8 cellular contexts compared by ENCODE assay signal in the genomic region with DNA sequence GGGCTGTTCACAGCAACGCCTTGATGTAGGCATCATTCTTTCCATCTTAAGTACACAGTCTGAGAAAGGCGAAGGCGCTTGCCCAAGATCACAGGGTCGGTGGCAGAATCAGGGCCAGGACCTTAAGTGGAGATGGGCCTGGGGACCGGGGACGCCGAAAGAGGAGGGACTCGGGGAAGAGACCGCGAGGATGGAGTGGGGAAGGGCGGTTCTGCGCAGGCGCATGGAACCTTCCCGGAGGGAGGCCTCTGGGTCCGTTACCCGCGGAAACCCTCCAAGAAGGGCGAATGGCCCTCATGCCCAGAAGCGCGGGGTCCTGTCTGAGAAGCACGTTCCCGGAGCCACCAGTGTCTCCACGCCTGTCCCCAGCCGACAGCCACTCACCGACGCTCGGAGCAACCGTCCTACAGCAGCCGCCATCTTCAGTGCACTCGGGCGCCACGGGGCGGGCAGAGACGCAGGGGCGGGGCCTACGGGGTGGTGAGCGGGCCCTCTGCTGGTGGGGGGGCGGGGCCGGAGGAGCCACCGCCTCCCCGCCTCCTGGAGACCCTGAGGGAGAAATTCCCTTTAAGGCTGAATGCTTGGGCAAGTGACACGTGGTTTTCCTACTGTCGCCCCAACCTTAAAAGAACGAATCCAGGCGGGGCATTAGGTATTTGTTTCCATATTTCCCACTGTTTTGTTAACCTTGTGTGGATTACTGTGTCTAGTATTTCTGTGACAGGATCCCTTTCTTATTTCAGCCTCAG. TPM values are rescaled to one million over a fixed set of nuclear protein-coding genes. Genes with fewer than 3 reads are reported as not detected.
DNase-seq lines count a peak whose midpoint lies in the region; ATAC-seq and TF ChIP-seq lines count a peak whose summit lies in the region.

TSS of gene PRDX3 (minus strand) at position 442 of the 749 bp plus-strand sequence. CDS start at position 420, 22 bp downstream.

- TF ChIP-seq CTCF in GM13976 (IDR thresholded peaks at IDR 0.05; ENCODE audit: borderline replicate concordance, control extremely low read depth, extremely low read depth, insufficient read depth, missing control alignments) (no peak), vagina (IDR thresholded peaks at IDR 0.05) (peak in 1 of 3 experiments; percentile 38)

- H3K36me3 ChIP-seq in vagina = peaks cover 0 to 12% of the 10 kb centered on the region in 2 donors

- no peaks in the 10 kb centered on the region for H3K27me3 ChIP-seq in vagina

- H3K9me3 ChIP-seq in vagina = no peaks in the 10 kb centered on the region

- H3K4me1 ChIP-seq in vagina = peaks cover 21% of the 10 kb centered on the region

- intact Hi-C loops in T-helper 1 cell treated with Interleukin-12 subunit alpha and Interleukin-12 subunit beta and Interleukin-4 antibody, amounts not matched to agents 30 ng/mL and 1 ng/mL, for 36 hours (cut with micrococcal nuclease) = loop anchor here (1.0 to 2.0 kb wide), 16 partner anchors 12 to 695 kb away; partner anchors contain the start of genes CACUL1, DENND10, EIF3A and GRK5
- intact Hi-C loops in left ventricle myocardium superior (cut with micrococcal nuclease) = no loop called here
- intact Hi-C loops in vagina (cut with DNase I) = no loop called here

- H3K27ac ChIP-seq in vagina = peak within 1 kb of the TSS; percentile 85

- in situ Hi-C loops in GM13976 (cut with MboI; ENCODE audit: low sequenced_read_pairs, unreplicated experiment) = no loop called here

- TF ChIP-seq POLR2A in vagina (IDR thresholded peaks at IDR 0.05) = peak in 1 of 2 donors; percentile 78

- peak within 1 kb of the TSS; percentile 50 to 63 for H3K4me3 ChIP-seq in vagina

- peak; percentile 75 for ATAC-seq in HG02870 (IDR thresholded peaks at IDR 0.05; ENCODE audit: unreplicated experiment)
- peak; percentile 100 for ATAC-seq in left ventricle myocardium superior

- DNase-seq in GM13976 (ENCODE audit: low spot score) = peak; percentile 93
- peak; percentile 89 for DNase-seq in NCI-H146 treated with DMSO at 0.1 percent for 48 hours (lab: John Stamatoyannopoulos, UW; ENCODE audit: unreplicated experiment)
- peak; percentile 63 for DNase-seq in amniotic stem cell (lab: John Stamatoyannopoulos, UW)
- DNase-seq in left ventricle myocardium superior = peak; percentile 97
- DNase-seq in putamen (ENCODE audit: low spot score) = peak; percentile 92
- DNase-seq in vagina (ENCODE audit: extremely low spot score in 2 of 2) = peak in 1 of 2 donors; percentile 91

RNA-seq across cellular contexts. Expression of gene PRDX3, which starts in this region (rescaled TPM):
- total RNA-seq in T-helper 1 cell treated with Interleukin-12 subunit alpha and Interleukin-12 subunit beta and Interleukin-4 antibody, amounts not matched to agents 30 ng/mL and 1 ng/mL, for 36 hours = 127 TPM in 2 replicates
- total RNA-seq in left ventricle myocardium superior (288 TPM), vagina (83.2 TPM)
